In genomic region chr12:112261559-112261958, GRCh38 we compare ENCODE assay signal across 1 cellular context.
TF ChIP-seq lines count a peak whose summit lies in the region.

No MANE protein-coding gene starts in this region.

TF ChIP-seq in WTC11, 78 proteins besides CTCF, POLR2A, EP300 and RAD21 (continued from another document):
- TF ChIP-seq ERG (CRISPR knock-in tag; IDR thresholded peaks at IDR 0.05) (no peak), ZNF138 (CRISPR knock-in tag; conservative IDR thresholded peaks at IDR 0.05) (no peak), E2F5 (CRISPR knock-in tag; IDR thresholded peaks at IDR 0.05) (no peak), IRF2 (CRISPR knock-in tag; IDR thresholded peaks at IDR 0.05; ENCODE audit: borderline replicate concordance, low read depth) (no peak), NFATC4 (CRISPR knock-in tag; IDR thresholded peaks at IDR 0.05) (no peak)
TF ChIP-seq in WTC11: peak in this region for 0.
